Comparison of ENCODE assay signal across 8 cellular contexts in the genomic region with DNA sequence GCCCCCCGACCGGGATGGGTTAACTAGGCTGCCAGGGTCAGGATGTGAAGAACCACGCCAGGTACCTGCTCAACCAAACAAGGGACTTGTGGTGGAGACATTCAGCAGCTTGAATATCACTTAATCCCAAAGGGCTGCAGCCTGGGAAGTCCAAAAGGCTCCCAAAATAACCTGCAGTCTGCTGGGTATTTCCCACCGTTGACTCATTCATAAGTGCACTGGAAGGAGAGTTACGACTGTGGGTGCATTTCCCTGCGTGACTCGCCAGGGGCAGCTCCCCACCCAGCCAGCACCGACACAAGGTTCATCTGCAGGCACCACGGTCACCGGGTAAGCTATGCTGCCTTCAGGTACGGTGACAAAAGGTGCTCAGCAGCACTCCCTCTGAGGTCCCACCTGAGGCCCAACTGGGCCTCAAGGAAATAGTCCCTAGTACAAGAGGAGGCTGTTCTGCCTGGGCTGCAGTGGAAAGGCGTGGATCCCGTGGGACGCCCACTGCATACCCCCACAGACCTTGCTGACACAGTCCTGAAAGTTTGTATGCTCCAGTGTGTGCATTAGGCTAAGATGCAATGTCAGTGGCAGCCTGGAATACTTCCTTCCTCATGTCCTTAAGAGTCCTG.
DNase-seq lines count a peak whose midpoint lies in the region; ATAC-seq, FAIRE-seq and TF ChIP-seq lines count a peak whose summit lies in the region.

No MANE protein-coding gene starts in this region.

- H3K36me3 Mint-ChIP-seq in chondrocyte (ENCODE audit: low read depth): peaks cover 10% of the 10 kb centered on the region

- H3K27me3 Mint-ChIP-seq in chondrocyte (ENCODE audit: low read depth): no peaks in the 10 kb centered on the region

- DNase-seq in GM12864 (ENCODE audit: low read depth) (peak; percentile 26), RCC 7860 (ENCODE audit: low spot score) (peak; percentile 63), foreskin keratinocyte (peak in 1 of 2 donors; percentile 37), chondrocyte (ENCODE audit: low spot score) (no peak), activated gamma-delta T cell treated with Interleukin-2 at 50 U/mL for 16 hours (no peak), dorsolateral prefrontal cortex (no peak), ascending aorta (ENCODE audit: low spot score in 2 of 2) (no peak)

- H3K4me3 ChIP-seq in GM12864 (ENCODE audit: low read depth, low read length) (no peak overlapping the region), dorsolateral prefrontal cortex (no peak overlapping the region), ascending aorta (no peak overlapping the region)

- intact Hi-C loops in dorsolateral prefrontal cortex (cut with DNase I): loop anchor here (10.0 kb wide), 2 partner anchors 367 to 437 kb away; no protein-coding TSS in a partner anchor
- intact Hi-C loops in ascending aorta (cut with DNase I): no loop called here

- peak; percentile 46 for TF ChIP-seq CTCF in GM12864 (IDR thresholded peaks at IDR 0.05; ENCODE audit: low read depth, low read length, missing control alignments)
- peak; percentile 52 for TF ChIP-seq CTCF in foreskin keratinocyte (conservative IDR thresholded peaks at IDR 0.05)
- no peak for TF ChIP-seq CTCF in chondrocyte (IDR thresholded peaks at IDR 0.05)
- peak in 1 of 56 donors; percentile 6 for TF ChIP-seq CTCF in dorsolateral prefrontal cortex (IDR thresholded peaks at IDR 0.05 in 54 of 56, conservative IDR thresholded peaks at IDR 0.05 in 2 of 56; ENCODE audit: low read depth in 1 of 56, partially characterized antibody in 56 of 56)
- no peak for TF ChIP-seq CTCF in ascending aorta (IDR thresholded peaks at IDR 0.05)

- no peak overlapping the region for H3K27ac ChIP-seq in foreskin keratinocyte
- H3K27ac ChIP-seq in dorsolateral prefrontal cortex: peak overlapping the region in 5 of 59 donors; percentile 10 to 47 (median 25)
- H3K27ac ChIP-seq in ascending aorta: no peak overlapping the region

- H3K27me3 ChIP-seq in foreskin keratinocyte (no peaks in the 10 kb centered on the region), dorsolateral prefrontal cortex (no peaks in the 10 kb centered on the region), ascending aorta (no peaks in the 10 kb centered on the region)

- no peak overlapping the region for H3K27ac Mint-ChIP-seq in chondrocyte (ENCODE audit: unreplicated experiment)

- FAIRE-seq in RCC 7860 (lab: Jason Lieb, UNC): no peak

- H3K4me1 Mint-ChIP-seq in chondrocyte (ENCODE audit: low read depth): peaks cover 6% of the 10 kb centered on the region

- H3K4me3 Mint-ChIP-seq in chondrocyte (ENCODE audit: unreplicated experiment): no peak overlapping the region

- peaks cover 2 to 23% of the 10 kb centered on the region in 2 donors for H3K36me3 ChIP-seq in ascending aorta

- peak; percentile 68 for ATAC-seq in GM21576 (IDR thresholded peaks at IDR 0.05; ENCODE audit: unreplicated experiment)
- peak; percentile 93 for ATAC-seq in foreskin keratinocyte

- no peaks in the 10 kb centered on the region for H3K9me3 Mint-ChIP-seq in chondrocyte (ENCODE audit: low read depth)

- H3K4me1 ChIP-seq in foreskin keratinocyte (no peaks in the 10 kb centered on the region), ascending aorta (peaks cover 0 to 3% of the 10 kb centered on the region in 2 donors)

- no peaks in the 10 kb centered on the region for H3K9me3 ChIP-seq in ascending aorta

Comparison
In these comparisons a context has a peak if more than half of its experiments do, and no peak if none do; other contexts are left out.
1. DNase-seq: peak in GM12864 (single experiment) and RCC 7860 (single experiment); none in chondrocyte (single experiment), activated gamma-delta T cell treated with Interleukin-2 at 50 U/mL for 16 hours (single experiment), dorsolateral prefrontal cortex (0 of 10) and ascending aorta (0 of 2).
2. CTCF ChIP-seq: peak in GM12864 (single experiment) and foreskin keratinocyte (single experiment); none in chondrocyte (single experiment) and ascending aorta (0 of 3).